ENCODE assay signal across 16 cellular contexts in genomic region chr16:9122969-9123368, GRCh38. TPM values are rescaled to one million over a fixed set of nuclear protein-coding genes. Genes with fewer than 3 reads are reported as not detected.
A peak's percentile ranks its signal among the peaks of the same experiment; 100 is the strongest.
DNase-seq lines count a peak whose midpoint lies in the region; ATAC-seq, FAIRE-seq and TF ChIP-seq lines count a peak whose summit lies in the region.
"Had no signal": no experiment of that assay in that cellular context is flagged by ENCODE, and none has a peak within 500 bp of the region (broad histone marks: within the 10 kb centered on the region; RNA-seq: fewer than 3 reads in every experiment).

No MANE protein-coding gene starts in this region.

- H3K4me1 ChIP-seq in small intestine (ENCODE audit: control insufficient read depth in 2 of 2, insufficient read depth in 1 of 2, low read depth in 1 of 2, low read length in 1 of 2), result peaks cover 17 to 20% of the 10 kb centered on the region in 2 donors
- peaks cover 5% of the 10 kb centered on the region for H3K4me1 ChIP-seq in right cardiac atrium (ENCODE audit: control insufficient read depth, insufficient read depth, low read length)

- peaks cover 38% of the 10 kb centered on the region for H3K4me1 Mint-ChIP-seq in activated CD4-positive, alpha-beta T cell treated with anti-CD3 and anti-CD28 coated beads, Interleukin-2, amount 10 ng/mL, durations not matched to agents 24 days and 14 days
- H3K4me1 Mint-ChIP-seq in HFFc6 (ENCODE audit: low read depth), result peaks cover 63% of the 10 kb centered on the region

- H3K27me3 ChIP-seq in small intestine (ENCODE audit: control insufficient read depth in 2 of 2, insufficient read depth in 2 of 2, low read length in 2 of 2) (no peaks in the 10 kb centered on the region), right cardiac atrium (ENCODE audit: control insufficient read depth, insufficient read depth) (no peaks in the 10 kb centered on the region)
- H3K27me3 ChIP-seq: tibial artery had no signal

- H3K4me3 Mint-ChIP-seq in activated CD4-positive, alpha-beta T cell treated with anti-CD3 and anti-CD28 coated beads, Interleukin-2, amount 10 ng/mL, durations not matched to agents 24 days and 14 days, result no peak overlapping the region
- H3K4me3 Mint-ChIP-seq in HFFc6, result no peak overlapping the region
- H3K4me3 Mint-ChIP-seq: activated naive CD8-positive, alpha-beta T cell treated with anti-CD3 and anti-CD28 coated beads, Interleukin-2, amount 10 ng/mL, durations not matched to agents 7 days and 5 days had no signal

- H3K9me3 Mint-ChIP-seq in activated CD4-positive, alpha-beta T cell treated with anti-CD3 and anti-CD28 coated beads, Interleukin-2, amount 10 ng/mL, durations not matched to agents 24 days and 14 days, result no peaks in the 10 kb centered on the region
- no peaks in the 10 kb centered on the region for H3K9me3 Mint-ChIP-seq in HFFc6
- H3K9me3 Mint-ChIP-seq: activated naive CD8-positive, alpha-beta T cell treated with anti-CD3 and anti-CD28 coated beads, Interleukin-2, amount 10 ng/mL, durations not matched to agents 7 days and 5 days had no signal

- peak overlapping the region; percentile 29 for H3K27ac Mint-ChIP-seq in activated CD4-positive, alpha-beta T cell treated with anti-CD3 and anti-CD28 coated beads, Interleukin-2, amount 10 ng/mL, durations not matched to agents 24 days and 14 days
- H3K27ac Mint-ChIP-seq in HFFc6, result peak overlapping the region; percentile 43

- H3K9me3 ChIP-seq in small intestine (ENCODE audit: control insufficient read depth, low read depth) (no peaks in the 10 kb centered on the region), right cardiac atrium (ENCODE audit: control insufficient read depth, low read length) (no peaks in the 10 kb centered on the region)
- H3K9me3 ChIP-seq: tibial artery had no signal

- no peak for DNase-seq in activated CD4-positive, alpha-beta T cell treated with anti-CD3 and anti-CD28 coated beads, Interleukin-2, amount 10 ng/mL, durations not matched to agents 24 days and 14 days
- no peak for DNase-seq in activated CD4-positive, alpha-beta T cell treated with anti-CD3 and anti-CD28 coated beads, Interleukin-2, amount 50 U/mL, for 48 hours
- DNase-seq in HFFc6 (no peak), epithelial cell of prostate (ENCODE audit: low read depth, low spot score) (no peak), small intestine (peak; percentile 88), NCI-H1694 treated with DMSO at 0.1 percent for 48 hours (lab: John Stamatoyannopoulos, UW) (no peak), GM19239 (ENCODE audit: insufficient read length, low spot score) (no peak), right cardiac atrium (no peak)
- DNase-seq: activated CD4-positive, CD25-positive, alpha-beta regulatory T cell; activated naive CD8-positive, alpha-beta T cell treated with anti-CD3 and anti-CD28 coated beads, Interleukin-2, amount 10 ng/mL, durations not matched to agents 7 days and 5 days; EL; erythroblast; left ventricle myocardium superior; NCI-H187 treated with DMSO at 0.1 percent for 48 hours; NCI-H345; tibial artery had no signal

- H3K4me3 ChIP-seq in small intestine (ENCODE audit: low read depth in 1 of 2, low read length in 2 of 2) (no peak overlapping the region), right cardiac atrium (ENCODE audit: low read length) (no peak overlapping the region)
- H3K4me3 ChIP-seq: tibial artery had no signal

- no peak for TF ChIP-seq CTCF in HFFc6 (IDR thresholded peaks at IDR 0.05)

- FAIRE-seq in small intestine (lab: Jason Lieb, UNC) (no peak), GM19239 (lab: Jason Lieb, UNC) (no peak)

- intact Hi-C loops in activated CD4-positive, alpha-beta T cell treated with anti-CD3 and anti-CD28 coated beads, Interleukin-2, amount 10 ng/mL, durations not matched to agents 24 days and 14 days (cut with micrococcal nuclease), result no loop called here
- intact Hi-C loops in right cardiac atrium (cut with DNase I), result no loop called here

- no peak for ATAC-seq in right cardiac atrium
- ATAC-seq: left ventricle myocardium superior had no signal

- peak overlapping the region; percentile 68 for H3K27ac ChIP-seq in epithelial cell of prostate
- peak overlapping the region; percentile 91 to 95 for H3K27ac ChIP-seq in small intestine (ENCODE audit: low read depth in 1 of 2, low read length in 1 of 2)
- no peak overlapping the region for H3K27ac ChIP-seq in right cardiac atrium (ENCODE audit: low read length)
- H3K27ac ChIP-seq: tibial artery had no signal

- WGBS in small intestine, 3 donors, result 38 to 64% (median 41%) methylated on average over 2 of the region's 2 CpGs
- WGBS in right cardiac atrium, result 76% methylated on average over 2 of the region's 2 CpGs

- peaks cover 42% of the 10 kb centered on the region for H3K36me3 Mint-ChIP-seq in activated CD4-positive, alpha-beta T cell treated with anti-CD3 and anti-CD28 coated beads, Interleukin-2, amount 10 ng/mL, durations not matched to agents 24 days and 14 days (ENCODE audit: low read depth)
- peaks cover 24% of the 10 kb centered on the region; the same call in 1 of the 2 replicates for H3K36me3 Mint-ChIP-seq in HFFc6 (ENCODE audit: low read depth)

- H3K36me3 ChIP-seq in small intestine (ENCODE audit: control insufficient read depth in 2 of 2, insufficient read depth in 2 of 2, low read length in 2 of 2), result peaks cover 3 to 6% of the 10 kb centered on the region in 2 donors

- no peaks in the 10 kb centered on the region for H3K27me3 Mint-ChIP-seq in activated CD4-positive, alpha-beta T cell treated with anti-CD3 and anti-CD28 coated beads, Interleukin-2, amount 10 ng/mL, durations not matched to agents 24 days and 14 days
- no peaks in the 10 kb centered on the region; the same call in 1 of the 2 replicates for H3K27me3 Mint-ChIP-seq in HFFc6 (ENCODE audit: insufficient read depth)
- H3K27me3 Mint-ChIP-seq: activated naive CD8-positive, alpha-beta T cell treated with anti-CD3 and anti-CD28 coated beads, Interleukin-2, amount 10 ng/mL, durations not matched to agents 7 days and 5 days had no signal

RNA-seq across cellular contexts. Expression of gene HAPSTR1, which starts 31.5 kb away (rescaled TPM):
- 53.4 and 54.2 TPM in 2 replicates for total RNA-seq in activated CD4-positive, alpha-beta T cell treated with anti-CD3 and anti-CD28 coated beads, Interleukin-2, amount 10 ng/mL, durations not matched to agents 24 days and 14 days
- 10 to 100 TPM; 65.0 to 77.4 (median 72.0) TPM for total RNA-seq in HFFc6 (2021; fragmentation: NEBNext Ultra II Directional; extraction: Animal tissue kit (Norgen Biotek cat#: 25700))
- 10 to 100 TPM; 11.6 to 18.1 (median 11.9) TPM for polyA plus RNA-seq in small intestine
- 10 to 100 TPM; 39.7 to 50.9 (median 45.1) TPM for total RNA-seq in right cardiac atrium
- 14.4 TPM for polyA plus RNA-seq in right cardiac atrium
